ENCODE assay signal across 19 cellular contexts in genomic region chr6:160439751-160440150, GRCh38.
DNase-seq lines count a peak whose midpoint lies in the region; TF ChIP-seq lines count a peak whose summit lies in the region.
"Had no signal": no experiment of that assay in that cellular context is flagged by ENCODE, and none has a peak within 500 bp of the region (broad histone marks: within the 10 kb centered on the region; RNA-seq: fewer than 3 reads in every experiment).

No MANE protein-coding gene starts in this region.

- H2AFZ ChIP-seq in neural progenitor cell (replicated peaks), result no peak overlapping the region

- no peaks in the 10 kb centered on the region for H3K9me3 Mint-ChIP-seq in neural progenitor cell
- peaks cover 0 to 4% (median 0%) of the 10 kb centered on the region in 7 donors for H3K9me3 Mint-ChIP-seq in CD14-positive monocyte

- H3K27ac Mint-ChIP-seq in neural progenitor cell (no peak overlapping the region), CD14-positive monocyte (no peak overlapping the region)
- H3K27ac Mint-ChIP-seq: B cell had no signal

- H3K36me3 ChIP-seq in neural progenitor cell, result no peaks in the 10 kb centered on the region
- H3K36me3 ChIP-seq: SJSA1 had no signal

- no peak overlapping the region for H3K9ac ChIP-seq in neural progenitor cell

- H3K27me3 Mint-ChIP-seq in neural progenitor cell (ENCODE audit: insufficient read depth, low read depth), result peaks cover 2% of the 10 kb centered on the region
- peaks cover 5 to 21% (median 14%) of the 10 kb centered on the region in 3 donors for H3K27me3 Mint-ChIP-seq in CD14-positive monocyte (ENCODE audit: low read depth in 3 of 3)

- H3K4me2 ChIP-seq in neural progenitor cell, result no peak overlapping the region

- H3K4me1 ChIP-seq in neural progenitor cell, result no peaks in the 10 kb centered on the region
- H3K4me1 ChIP-seq: SJSA1 had no signal

- intact Hi-C loops in CD14-positive monocyte (cut with micrococcal nuclease), result no loop called here

- no peak for TF ChIP-seq CTCF in VCaP (conservative IDR thresholded peaks at IDR 0.05)
- TF ChIP-seq CTCF in neural progenitor cell (IDR thresholded peaks at IDR 0.05), result no peak
- no peak for TF ChIP-seq CTCF in CD14-positive monocyte (IDR thresholded peaks at IDR 0.05)

- H3K4me3 ChIP-seq in neural progenitor cell, result no peak overlapping the region
- H3K4me3 ChIP-seq: SJSA1 had no signal

- no peaks in the 10 kb centered on the region for H3F3A ChIP-seq in neural progenitor cell (ENCODE audit: low read depth)

- H3K27ac ChIP-seq in VCaP (peak overlapping the region; percentile 27), neural progenitor cell (no peak overlapping the region)
- H3K27ac ChIP-seq: SJSA1 had no signal

- H3K36me3 Mint-ChIP-seq in neural progenitor cell (no peaks in the 10 kb centered on the region), CD14-positive monocyte (no peaks in the 10 kb centered on the region)

- H3K4me1 Mint-ChIP-seq in neural progenitor cell, result peaks cover 13% of the 10 kb centered on the region
- H3K4me1 Mint-ChIP-seq in CD14-positive monocyte, result no peaks in the 10 kb centered on the region
- H3K4me1 Mint-ChIP-seq: B cell had no signal

- no peak overlapping the region for H3K4me3 Mint-ChIP-seq in neural progenitor cell
- H3K4me3 Mint-ChIP-seq in CD14-positive monocyte, result no peak overlapping the region
- H3K4me3 Mint-ChIP-seq: B cell had no signal

- H4K20me1 ChIP-seq in neural progenitor cell (ENCODE audit: low read depth), result no peaks in the 10 kb centered on the region

- peak; percentile 44 for DNase-seq in Ammon's horn (ENCODE audit: low spot score)
- DNase-seq in globus pallidus (ENCODE audit: low spot score), result peak; percentile 55
- peak; percentile 18 for DNase-seq in neural progenitor cell (ENCODE audit: low spot score)
- no peak for DNase-seq in CD14-positive monocyte (ENCODE audit: low spot score)
- no peak for DNase-seq in activated naive CD4-positive, alpha-beta T cell treated with Interleukin-2 at 50 U/mL for 16 hours
- DNase-seq in AG08396 (ENCODE audit: low spot score), result no peak
- DNase-seq in stimulated activated CD4-positive, alpha-beta T cell treated with anti-CD3 and anti-CD28 coated beads, Interleukin-15, amount 100 ng/mL, for 24 hours, result no peak
- DNase-seq: EL, KBM-7, NCI-H1105, NCI-H146, NCI-H2029, NCI-H226, NCI-H510A treated with DMSO at 0.1 percent for 48 hours, NCI-H774, OCI-M1 had no signal

- H3K27me3 ChIP-seq in neural progenitor cell, result no peaks in the 10 kb centered on the region
- H3K27me3 ChIP-seq: SJSA1 had no signal

- no peaks in the 10 kb centered on the region for H3K9me3 ChIP-seq in neural progenitor cell (ENCODE audit: low read depth)
- H3K9me3 ChIP-seq: SJSA1 had no signal

- H3K79me2 ChIP-seq in neural progenitor cell (ENCODE audit: low read depth), result no peaks in the 10 kb centered on the region

Comparison
In these comparisons a context has a peak if more than half of its experiments do, and no peak if none do; other contexts are left out.
1. DNase-seq: peak in Ammon's horn (single experiment), globus pallidus (single experiment) and neural progenitor cell (single experiment); none in CD14-positive monocyte (single experiment), activated naive CD4-positive, alpha-beta T cell treated with Interleukin-2 at 50 U/mL for 16 hours (single experiment), AG08396 (single experiment) and stimulated activated CD4-positive, alpha-beta T cell treated with anti-CD3 and anti-CD28 coated beads, Interleukin-15, amount 100 ng/mL, for 24 hours (single experiment).